10 cellular contexts compared by ENCODE assay signal in genomic region chr16:49440156-49441065, GRCh38.
DNase-seq lines count a peak whose midpoint lies in the region; ATAC-seq and TF ChIP-seq lines count a peak whose summit lies in the region.
"Had no signal": no experiment of that assay in that cellular context is flagged by ENCODE, and none has a peak within 500 bp of the region (broad histone marks: within the 10 kb centered on the region; RNA-seq: fewer than 3 reads in every experiment).

No MANE protein-coding gene starts in this region.

- H4K20me1 ChIP-seq in GM23338 (replicated peaks; ENCODE audit: insufficient read depth) (no peaks in the 10 kb centered on the region), neural progenitor cell (ENCODE audit: low read depth) (peaks cover 10% of the 10 kb centered on the region)

- no peaks in the 10 kb centered on the region for H3K9me2 ChIP-seq in GM23338 (ENCODE audit: insufficient read depth)

- no peak overlapping the region for H3K27ac ChIP-seq in GM23338 (ENCODE audit: low read depth)
- peak overlapping the region; percentile 55 for H3K27ac ChIP-seq in angular gyrus (ENCODE audit: low read depth, low read length)
- no peak overlapping the region for H3K27ac ChIP-seq in neural progenitor cell

- DNase-seq in DMS 273 treated with DMSO at 0.1 percent for 48 hours (lab: John Stamatoyannopoulos, UW) (peak; percentile 52), GM23338 (ENCODE audit: low spot score) (no peak), neural progenitor cell (ENCODE audit: low spot score) (peak; percentile 33), Right ventricle myocardium superior (no peak), GM19238 (ENCODE audit: insufficient read length, low spot score) (no peak)
- DNase-seq in central memory CD4-positive, alpha-beta T cell: no peak
- DNase-seq: EL had no signal

- no peaks in the 10 kb centered on the region for H3K36me3 Mint-ChIP-seq in GM23338 (ENCODE audit: low read depth)
- no peaks in the 10 kb centered on the region for H3K36me3 Mint-ChIP-seq in neural progenitor cell

- no peaks in the 10 kb centered on the region for H3K79me2 ChIP-seq in GM23338 (replicated peaks; ENCODE audit: insufficient read depth)
- H3K79me2 ChIP-seq in neural progenitor cell (ENCODE audit: low read depth): no peaks in the 10 kb centered on the region

- H2AFZ ChIP-seq in GM23338 (peak overlapping the region; percentile 83), neural progenitor cell (replicated peaks) (no peak overlapping the region)

- H3K4me1 Mint-ChIP-seq in GM23338: peaks cover 48% of the 10 kb centered on the region
- peaks cover 51% of the 10 kb centered on the region for H3K4me1 Mint-ChIP-seq in neural progenitor cell

- intact Hi-C loops in Right ventricle myocardium superior (cut with DNase I): no loop called here

- H3K9ac ChIP-seq in neural progenitor cell: no peak overlapping the region

- H3K27me3 Mint-ChIP-seq in GM23338 (ENCODE audit: insufficient read depth, low read depth, poor library complexity) (peaks cover 15% of the 10 kb centered on the region), neural progenitor cell (ENCODE audit: insufficient read depth, low read depth) (peaks cover 8% of the 10 kb centered on the region)

- H3K4me3 Mint-ChIP-seq in GM23338 (no peak overlapping the region), neural progenitor cell (no peak overlapping the region)

- H3K27me3 ChIP-seq in GM23338 (ENCODE audit: insufficient read depth) (no peaks in the 10 kb centered on the region), neural progenitor cell (peaks cover 65% of the 10 kb centered on the region)
- H3K27me3 ChIP-seq: upper lobe of left lung had no signal

- H3K4me1 ChIP-seq in GM23338 (ENCODE audit: insufficient read depth): peaks cover 24% of the 10 kb centered on the region
- H3K4me1 ChIP-seq in neural progenitor cell: peaks cover 38% of the 10 kb centered on the region

- no peak overlapping the region for H3K4me3 ChIP-seq in GM23338
- H3K4me3 ChIP-seq in neural progenitor cell: no peak overlapping the region

- H3K36me3 ChIP-seq in GM23338 (ENCODE audit: insufficient read depth) (no peaks in the 10 kb centered on the region), neural progenitor cell (no peaks in the 10 kb centered on the region)
- H3K36me3 ChIP-seq: upper lobe of left lung had no signal

- no peaks in the 10 kb centered on the region for H3K9me3 Mint-ChIP-seq in GM23338
- no peaks in the 10 kb centered on the region for H3K9me3 Mint-ChIP-seq in neural progenitor cell
- H3K9me3 Mint-ChIP-seq: T-helper 2 cell treated with Interferon-gamma antibody and Interleukin-4, amounts not matched to agents 5 μg/mL and 100 μg/mL, for 36 hours had no signal

- H3F3A ChIP-seq in GM23338 (replicated peaks; ENCODE audit: low read depth) (no peaks in the 10 kb centered on the region), neural progenitor cell (ENCODE audit: low read depth) (peaks cover 8% of the 10 kb centered on the region)

- H3K4me2 ChIP-seq in GM23338: no peak overlapping the region
- H3K4me2 ChIP-seq in neural progenitor cell: no peak overlapping the region

- peak; percentile 15; the same call in 2 of the 3 replicates for ATAC-seq in GM23338
- ATAC-seq in Right ventricle myocardium superior (ENCODE audit: poor library complexity): no peak

- no peaks in the 10 kb centered on the region for H3K9me3 ChIP-seq in neural progenitor cell (ENCODE audit: low read depth)
- H3K9me3 ChIP-seq: upper lobe of left lung had no signal

- TF ChIP-seq CTCF in GM23338 (conservative IDR thresholded peaks at IDR 0.05; ENCODE audit: low read depth in 2 of 2): peak; percentile 25 to 27; a peak in 2 of 4 replicates
- TF ChIP-seq CTCF in neural progenitor cell (IDR thresholded peaks at IDR 0.05): peak; percentile 27

- no peak overlapping the region for H3K27ac Mint-ChIP-seq in GM23338
- no peak overlapping the region for H3K27ac Mint-ChIP-seq in neural progenitor cell
- H3K27ac Mint-ChIP-seq: T-helper 2 cell treated with Interferon-gamma antibody and Interleukin-4, amounts not matched to agents 5 μg/mL and 100 μg/mL, for 36 hours had no signal

TF ChIP-seq in GM23338, 12 proteins besides CTCF, POLR2A, EP300 and RAD21 (continues in another document):
- no peak for TF ChIP-seq EZH2 (IDR thresholded peaks at IDR 0.05; ENCODE audit: low read depth, unreplicated experiment)
- TF ChIP-seq EZH2phosphoT487 (IDR thresholded peaks at IDR 0.05; ENCODE audit: unreplicated experiment): no peak
- TF ChIP-seq JUNB (IDR thresholded peaks at IDR 0.05; ENCODE audit: unreplicated experiment): no peak
- no peak for TF ChIP-seq ZNF331 (CRISPR knock-in tag; IDR thresholded peaks at IDR 0.05; ENCODE audit: low read depth)
- TF ChIP-seq ZNF462 (CRISPR knock-in tag; IDR thresholded peaks at IDR 0.05): no peak
- TF ChIP-seq ETS1 (IDR thresholded peaks at IDR 0.05): no peak

Comparison
In these comparisons a context has a peak if more than half of its experiments do, and no peak if none do; other contexts are left out.
1. DNase-seq: peak in DMS 273 treated with DMSO at 0.1 percent for 48 hours (single experiment) and neural progenitor cell (single experiment); none in GM23338 (single experiment), central memory CD4-positive, alpha-beta T cell (single experiment), Right ventricle myocardium superior (single experiment) and GM19238 (single experiment).